Comparison of ENCODE assay signal across 8 cellular contexts in genomic region chr6:125956506-125957390, GRCh38. TPM values are rescaled to one million over a fixed set of nuclear protein-coding genes. Genes with fewer than 3 reads are reported as not detected.
DNase-seq lines count a peak whose midpoint lies in the region; ATAC-seq and TF ChIP-seq lines count a peak whose summit lies in the region.

HINT3 (plus strand) TSS chr6:125956770; CDS start chr6:125956978, 208 bp downstream.

- H3K27ac ChIP-seq in testis = peak within 1 kb of the TSS; percentile 87 to 93

- WGBS in testis, 2 donors = 0 to 1% methylated on average over 34 to 72 of the region's 82 CpGs

- H3K27ac Mint-ChIP-seq in activated naive CD8-positive, alpha-beta T cell = peak within 1 kb of the TSS; percentile 56

- peak; percentile 95 for DNase-seq in GM12864 (ENCODE audit: low read depth)
- DNase-seq in NCI-H1092 treated with DMSO at 0.1 percent for 48 hours (lab: John Stamatoyannopoulos, UW) = peak; percentile 92
- DNase-seq in SKM-1 (lab: John Stamatoyannopoulos, UW; ENCODE audit: unreplicated experiment) = peak; percentile 92
- DNase-seq in glomerular visceral epithelial cell (ENCODE audit: extremely low spot score) = peak; percentile 97
- DNase-seq in omental fat pad (ENCODE audit: low spot score) = peak; percentile 96
- DNase-seq in testis = peak; percentile 99

- H3K9me3 ChIP-seq in testis = no peaks in the 10 kb centered on the region

- H3K27me3 ChIP-seq in testis = no peaks in the 10 kb centered on the region

- peaks cover 1% of the 10 kb centered on the region for H3K27me3 Mint-ChIP-seq in activated naive CD8-positive, alpha-beta T cell

- H3K4me3 Mint-ChIP-seq in activated naive CD8-positive, alpha-beta T cell = no peak within 1 kb of the TSS

- no peaks in the 10 kb centered on the region for H3K36me3 Mint-ChIP-seq in activated naive CD8-positive, alpha-beta T cell

- peak; percentile 93 for ATAC-seq in HG02623 (IDR thresholded peaks at IDR 0.05; ENCODE audit: unreplicated experiment)
- peak; percentile 93 for ATAC-seq in omental fat pad (ENCODE audit: low FRiP score)

- H3K4me1 ChIP-seq in testis = peaks cover 11% of the 10 kb centered on the region

- no peaks in the 10 kb centered on the region for H3K9me3 Mint-ChIP-seq in activated naive CD8-positive, alpha-beta T cell (ENCODE audit: low read depth)

- H3K4me3 ChIP-seq in GM12864 (ENCODE audit: low read depth, low read length) (peak within 1 kb of the TSS; percentile 76), testis (peak within 1 kb of the TSS; percentile 84 to 96)

- no peaks in the 10 kb centered on the region for H3K36me3 ChIP-seq in testis (ENCODE audit: low read depth, missing control alignments)

- H3K4me1 Mint-ChIP-seq in activated naive CD8-positive, alpha-beta T cell (ENCODE audit: low read depth) = peaks cover 12% of the 10 kb centered on the region

- TF ChIP-seq CTCF in GM12864 (IDR thresholded peaks at IDR 0.05; ENCODE audit: low read depth, low read length, missing control alignments) (peak; percentile 98), omental fat pad (IDR thresholded peaks at IDR 0.05) (peak in 2 of 3 donors; percentile 92 to 98), testis (IDR thresholded peaks at IDR 0.05) (peak; percentile 97 to 99 (median 97))

- TF ChIP-seq POLR2A in testis (IDR thresholded peaks at IDR 0.05) = no peak

- intact Hi-C loops in testis (cut with DNase I; ENCODE audit: low total_unique reads) = loop anchor here (5.0 kb wide), 1 partner anchor 164 kb away; the partner anchor contains the start of gene NCOA7

RNA-seq across cellular contexts. Expression of gene HINT3, which starts in this region (rescaled TPM):
- 10 to 100 TPM; 10.6 to 23.6 (median 20.2) TPM for total RNA-seq in omental fat pad
- total RNA-seq in testis = 10 to 100 TPM; 19.0 to 22.5 TPM
- polyA plus RNA-seq in testis (ENCODE audit: insufficient read depth, low read depth, low replicate concordance) = 24.8 TPM

Comparison
In these comparisons a context has a peak if more than half of its experiments do, and no peak if none do; other contexts are left out.
1. Peak in every context shown above with its lines: DNase-seq, ATAC-seq, H3K4me3 ChIP-seq and H3K27ac ChIP-seq.